8 cellular contexts compared by ENCODE assay signal in the genomic region with DNA sequence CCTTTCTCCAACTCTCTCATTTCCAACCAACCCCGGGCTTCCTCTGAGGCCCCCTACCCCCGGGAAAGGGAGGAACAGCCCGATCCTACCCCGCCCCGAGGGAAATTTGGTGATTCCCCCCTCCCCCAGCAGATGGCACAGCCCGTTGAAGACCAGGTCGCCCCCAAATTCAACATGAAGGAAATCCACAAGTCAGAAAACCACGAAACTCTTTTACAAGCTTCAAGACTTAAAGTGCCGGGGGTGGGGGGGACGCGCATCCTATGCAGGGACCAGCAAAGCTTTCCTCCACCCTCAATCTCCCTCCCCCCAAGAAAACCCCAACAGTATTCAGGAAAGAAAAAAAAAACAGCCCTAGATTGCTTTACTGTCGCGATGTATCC. TPM values are rescaled to one million over a fixed set of nuclear protein-coding genes. Genes with fewer than 3 reads are reported as not detected.
A peak's percentile ranks its signal among the peaks of the same experiment; 100 is the strongest.
DNase-seq lines count a peak whose midpoint lies in the region; ATAC-seq and TF ChIP-seq lines count a peak whose summit lies in the region.

No MANE protein-coding gene starts in this region.

- peak overlapping the region; percentile 76 for H3K9ac ChIP-seq in DND-41 (ENCODE audit: low read depth, low read length)
- peak overlapping the region; percentile 63 for H3K9ac ChIP-seq in MM.1S (ENCODE audit: low read length)
- H3K9ac ChIP-seq in colonic mucosa (ENCODE audit: low read depth in 2 of 2, low read length in 2 of 2): peak overlapping the region in 1 of 2 donors; percentile 66

- H3K27ac Mint-ChIP-seq in natural killer cell treated with Interleukin-12 subunit alpha and Interleukin-12 subunit beta and Interleukin-15 and Interleukin-18, amount 100 ng/mL, for 72 hours: peak overlapping the region; percentile 63 to 79

- ATAC-seq in DND-41 (ENCODE audit: insufficient read depth, low read depth) (0 out of 3 replicates have a peak, but pooled peaks have one; percentile 4), GM18519 (IDR thresholded peaks at IDR 0.05; ENCODE audit: low FRiP score, unreplicated experiment) (no peak), HG03175 (IDR thresholded peaks at IDR 0.05; ENCODE audit: unreplicated experiment) (no peak)
- ATAC-seq in natural killer cell treated with Interleukin-12 subunit alpha and Interleukin-12 subunit beta and Interleukin-15 and Interleukin-18, amount 100 ng/mL, for 72 hours: no peak

- DNase-seq in DND-41 (peak; percentile 75), MM.1S (peak; percentile 55), colonic mucosa (no peak), cerebellar nuclear complex (lab: John Stamatoyannopoulos, UW) (no peak), COLO668 (lab: John Stamatoyannopoulos, UW; ENCODE audit: unreplicated experiment) (no peak)
- DNase-seq in natural killer cell treated with Interleukin-12 subunit alpha and Interleukin-12 subunit beta and Interleukin-15 and Interleukin-18, amount 100 ng/mL, for 72 hours (ENCODE audit: low spot score): peak; percentile 53

- TF ChIP-seq CTCF in DND-41 (IDR thresholded peaks at IDR 0.05; ENCODE audit: borderline replicate concordance, extremely low read depth, low read length, poor library complexity, severe bottlenecking): peak; percentile 29
- TF ChIP-seq CTCF in MM.1S (IDR thresholded peaks at IDR 0.05; ENCODE audit: low read length): peak; percentile 30
- TF ChIP-seq CTCF in colonic mucosa (IDR thresholded peaks at IDR 0.05): no peak

- H3F3A ChIP-seq in MM.1S (ENCODE audit: insufficient read depth, low read length): peaks cover 36% of the 10 kb centered on the region

- H3K27ac ChIP-seq in DND-41 (ENCODE audit: low read length) (peak overlapping the region; percentile 89), MM.1S (ENCODE audit: low read length) (peak overlapping the region; percentile 86; the same call in 1 of the 2 replicates), colonic mucosa (peak overlapping the region; percentile 77)

- H3K9me3 Mint-ChIP-seq in natural killer cell treated with Interleukin-12 subunit alpha and Interleukin-12 subunit beta and Interleukin-15 and Interleukin-18, amount 100 ng/mL, for 72 hours: no peaks in the 10 kb centered on the region

- H3K36me3 ChIP-seq in DND-41 (ENCODE audit: insufficient read depth, low read length) (peaks cover 47% of the 10 kb centered on the region), MM.1S (replicated peaks; ENCODE audit: insufficient read depth, low read length) (peaks cover 11% of the 10 kb centered on the region), colonic mucosa (no peaks in the 10 kb centered on the region)

- intact Hi-C loops in colonic mucosa (cut with DNase I): loop anchor here (5.0 kb wide), 1 partner anchor 33 kb away; no protein-coding TSS in a partner anchor

- H3K79me2 ChIP-seq in DND-41 (ENCODE audit: insufficient read depth, low read length) (peaks cover 66% of the 10 kb centered on the region), MM.1S (ENCODE audit: low read length) (peaks cover 59% of the 10 kb centered on the region)

- no peaks in the 10 kb centered on the region for H3K9me3 ChIP-seq in DND-41 (ENCODE audit: insufficient read depth, low read length, severe bottlenecking)
- H3K9me3 ChIP-seq in MM.1S (replicated peaks; ENCODE audit: insufficient read depth, low read length): no peaks in the 10 kb centered on the region
- H3K9me3 ChIP-seq in colonic mucosa: no peaks in the 10 kb centered on the region

- peak overlapping the region; percentile 60 to 74; a peak in 3 of 4 replicates for H3K4me3 ChIP-seq in DND-41 (ENCODE audit: low read depth in 1 of 2, low read length in 2 of 2)
- H3K4me3 ChIP-seq in MM.1S (ENCODE audit: low read length): peak overlapping the region; percentile 70
- peak overlapping the region; percentile 97 for H3K4me3 ChIP-seq in colonic mucosa

- peaks cover 14 to 18% of the 10 kb centered on the region in 2 donors for H3K4me1 Mint-ChIP-seq in natural killer cell treated with Interleukin-12 subunit alpha and Interleukin-12 subunit beta and Interleukin-15 and Interleukin-18, amount 100 ng/mL, for 72 hours (ENCODE audit: low read depth in 2 of 2)

- no peaks in the 10 kb centered on the region for H3K27me3 Mint-ChIP-seq in natural killer cell treated with Interleukin-12 subunit alpha and Interleukin-12 subunit beta and Interleukin-15 and Interleukin-18, amount 100 ng/mL, for 72 hours

- H3K4me3 Mint-ChIP-seq in natural killer cell treated with Interleukin-12 subunit alpha and Interleukin-12 subunit beta and Interleukin-15 and Interleukin-18, amount 100 ng/mL, for 72 hours: peak overlapping the region; percentile 82

- H3K4me2 ChIP-seq in DND-41 (ENCODE audit: insufficient read depth, low read length): peak overlapping the region; percentile 71
- H3K4me2 ChIP-seq in MM.1S (ENCODE audit: low read depth, low read length): peak overlapping the region; percentile 79

- H3K4me1 ChIP-seq in DND-41 (ENCODE audit: insufficient read depth, low read length) (peaks cover 25% of the 10 kb centered on the region), MM.1S (ENCODE audit: low read length) (peaks cover 22% of the 10 kb centered on the region), colonic mucosa (peaks cover 4% of the 10 kb centered on the region)

- H3K36me3 Mint-ChIP-seq in natural killer cell treated with Interleukin-12 subunit alpha and Interleukin-12 subunit beta and Interleukin-15 and Interleukin-18, amount 100 ng/mL, for 72 hours: no peaks in the 10 kb centered on the region

- H3K27me3 ChIP-seq in DND-41 (ENCODE audit: insufficient read depth, low read length, poor library complexity) (no peaks in the 10 kb centered on the region), MM.1S (replicated peaks; ENCODE audit: insufficient read depth, low read length) (no peaks in the 10 kb centered on the region), colonic mucosa (no peaks in the 10 kb centered on the region)

- H3K9me2 ChIP-seq in MM.1S (replicated peaks; ENCODE audit: insufficient read depth, low read length): no peaks in the 10 kb centered on the region

- H2AFZ ChIP-seq in DND-41 (ENCODE audit: low read depth, low read length) (no peak overlapping the region), MM.1S (ENCODE audit: low read length) (no peak overlapping the region)

- H4K20me1 ChIP-seq in DND-41 (ENCODE audit: insufficient read depth, low read length): peaks cover 55% of the 10 kb centered on the region
- H4K20me1 ChIP-seq in MM.1S (ENCODE audit: insufficient read depth, low read length): no peaks in the 10 kb centered on the region

RNA-seq across cellular contexts. Expression of a gene that starts 1.8 kb away (rescaled TPM):
- total RNA-seq in colonic mucosa: 100 to 1,000 TPM in 1 of 2 donors, 10 to 100 TPM in 1; 64.2 to 114 TPM
- 10 to 100 TPM; 60.4 to 87.9 TPM for total RNA-seq in natural killer cell treated with Interleukin-12 subunit alpha and Interleukin-12 subunit beta and Interleukin-15 and Interleukin-18, amount 100 ng/mL, for 72 hours

RNA-seq across cellular contexts. Expression of a gene that starts 45.4 kb away (rescaled TPM):
- 100 to 1,000 TPM; 325 to 336 TPM for total RNA-seq in colonic mucosa
- 100 to 1,000 TPM; 179 to 184 TPM for total RNA-seq in natural killer cell treated with Interleukin-12 subunit alpha and Interleukin-12 subunit beta and Interleukin-15 and Interleukin-18, amount 100 ng/mL, for 72 hours

RNA-seq across cellular contexts. Expression of a gene that starts 58.0 kb away (rescaled TPM):
- 100 to 1,000 TPM in 1 of 2 donors, 10 to 100 TPM in 1; 44.9 to 109 TPM for total RNA-seq in colonic mucosa
- total RNA-seq in natural killer cell treated with Interleukin-12 subunit alpha and Interleukin-12 subunit beta and Interleukin-15 and Interleukin-18, amount 100 ng/mL, for 72 hours: 100 to 1,000 TPM in 1 of 2 donors, 10 to 100 TPM in 1; 92.5 to 233 TPM

Comparison
In these comparisons a context has a peak if more than half of its experiments do, and no peak if none do; other contexts are left out.
1. DNase-seq: peak in DND-41 (single experiment), MM.1S (single experiment) and natural killer cell treated with Interleukin-12 subunit alpha and Interleukin-12 subunit beta and Interleukin-15 and Interleukin-18, amount 100 ng/mL, for 72 hours (single experiment); none in colonic mucosa (single experiment), cerebellar nuclear complex (0 of 2) and COLO668 (single experiment).
2. Peak in every context shown above with its lines, with median percentiles within 50 percentile points of each other: H3K27ac ChIP-seq and H3K4me3 ChIP-seq.